9 cellular contexts compared by ENCODE assay signal in the genomic region with DNA sequence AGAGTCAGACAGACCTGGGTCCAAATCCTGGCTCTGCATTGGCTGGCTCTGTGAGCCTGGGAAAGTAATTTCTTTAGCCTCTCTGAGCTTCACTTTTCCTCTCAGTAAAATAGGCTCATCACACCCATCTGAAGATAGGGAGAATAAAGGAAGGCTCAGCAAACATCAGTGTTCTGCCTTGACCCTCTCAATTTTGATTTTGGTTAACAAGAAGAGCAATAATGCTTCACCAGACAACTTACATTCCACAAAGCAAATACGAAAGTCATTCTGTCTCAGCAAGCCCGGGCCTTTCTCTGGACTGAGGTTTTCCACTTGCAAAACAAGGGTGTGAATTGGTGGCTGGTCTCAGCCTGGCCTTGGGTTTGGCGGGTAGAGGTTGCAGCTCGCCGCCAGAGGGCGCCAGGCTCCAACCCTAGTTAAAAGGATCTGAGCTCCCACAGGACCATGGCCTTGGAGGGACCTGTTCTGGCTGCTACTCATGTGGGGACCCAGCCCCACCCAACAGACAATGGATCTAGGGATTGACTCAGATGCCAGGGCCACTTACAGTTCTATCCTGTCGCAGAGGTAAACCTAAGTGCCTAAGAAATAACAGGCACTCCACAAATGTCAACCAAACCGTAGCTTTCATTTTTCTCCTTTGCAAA. TPM values are rescaled to one million over a fixed set of nuclear protein-coding genes. Genes with fewer than 3 reads are reported as not detected.
A peak's percentile ranks its signal among the peaks of the same experiment; 100 is the strongest.
DNase-seq lines count a peak whose midpoint lies in the region; ATAC-seq and TF ChIP-seq lines count a peak whose summit lies in the region.
"Had no signal": no experiment of that assay in that cellular context is flagged by ENCODE, and none has a peak within 500 bp of the region (broad histone marks: within the 10 kb centered on the region; RNA-seq: fewer than 3 reads in every experiment).

No MANE protein-coding gene starts in this region.

- H3K27me3 ChIP-seq in prostate gland (replicated peaks; ENCODE audit: insufficient read depth) (no peaks in the 10 kb centered on the region), uterus (no peaks in the 10 kb centered on the region)

- no peaks in the 10 kb centered on the region for H3K36me3 ChIP-seq in prostate gland
- H3K36me3 ChIP-seq in uterus: no peaks in the 10 kb centered on the region

- WGBS in prostate gland: 16% methylated on average over 8 of the region's 8 CpGs

- intact Hi-C loops in Right ventricle myocardium superior (cut with DNase I) (loop anchor here (5.0 to 10.0 kb wide), 2 partner anchors 48 to 201 kb away; partner anchors contain the start of gene HROB), prostate gland (cut with DNase I) (loop anchor here (5.0 to 10.0 kb wide), 4 partner anchors 58 to 221 kb away; partner anchors contain the start of gene NAGS), uterus (cut with DNase I; ENCODE audit: low total_unique reads) (no loop called here)

- no peaks in the 10 kb centered on the region for H3K36me3 Mint-ChIP-seq in activated naive CD4-positive, alpha-beta T cell treated with anti-CD3 and anti-CD28 coated beads, Interleukin-2, amount 50 U/mL, for 72 hours

- TF ChIP-seq CTCF in prostate gland (IDR thresholded peaks at IDR 0.05) (peak; percentile 74 to 93 (median 87)), uterus (IDR thresholded peaks at IDR 0.05) (peak; percentile 80 to 87 (median 82))

- H3K9me3 ChIP-seq in prostate gland (no peaks in the 10 kb centered on the region), uterus (no peaks in the 10 kb centered on the region)

- peak overlapping the region in 1 of 2 donors; percentile 39 for H3K27ac Mint-ChIP-seq in activated naive CD4-positive, alpha-beta T cell treated with anti-CD3 and anti-CD28 coated beads, Interleukin-2, amount 50 U/mL, for 72 hours
- H3K27ac Mint-ChIP-seq: stimulated activated naive CD8-positive, alpha-beta T cell treated with anti-CD3 and anti-CD28 coated beads, Interleukin-15, Interleukin-2, amounts not matched to agents 100 ng/mL and 50 ng/mL, for 24 hours had no signal

- no peak overlapping the region for H3K27ac ChIP-seq in prostate gland
- no peak overlapping the region for H3K27ac ChIP-seq in uterus

- H3K4me1 ChIP-seq in prostate gland (replicated peaks): no peaks in the 10 kb centered on the region
- H3K4me1 ChIP-seq in uterus: no peaks in the 10 kb centered on the region

- ATAC-seq in activated naive CD4-positive, alpha-beta T cell treated with anti-CD3 and anti-CD28 coated beads, Interleukin-2, amount 50 U/mL, for 72 hours: peak; percentile 88 to 96
- peak; percentile 95 for ATAC-seq in Right ventricle myocardium superior (ENCODE audit: poor library complexity)

- H3K4me3 ChIP-seq in prostate gland (no peak overlapping the region), uterus (no peak overlapping the region)

- TF ChIP-seq POLR2A in prostate gland (IDR thresholded peaks at IDR 0.05): no peak
- no peak for TF ChIP-seq POLR2A in uterus (IDR thresholded peaks at IDR 0.05)

- DNase-seq in NCI-H1417 (lab: John Stamatoyannopoulos, UW): peak; percentile 56 to 80 (median 76)
- DNase-seq in NCI-H1417 treated with DMSO at 0.1 percent for 48 hours (lab: John Stamatoyannopoulos, UW): no peak
- peak; percentile 43 for DNase-seq in NCI-H1092 treated with DMSO at 0.1 percent for 48 hours (lab: John Stamatoyannopoulos, UW)
- DNase-seq in SW480 (ENCODE audit: low spot score): peak; percentile 78
- DNase-seq in activated naive CD4-positive, alpha-beta T cell treated with anti-CD3 and anti-CD28 coated beads, Interleukin-2, amount 50 U/mL, for 72 hours (ENCODE audit: low spot score in 2 of 2): peak; percentile 78 to 87
- peak; percentile 88 for DNase-seq in Right ventricle myocardium superior
- peak; percentile 80 for DNase-seq in prostate gland (ENCODE audit: low spot score)
- peak; percentile 72 to 81 for DNase-seq in uterus

- H3K9me3 Mint-ChIP-seq in activated naive CD4-positive, alpha-beta T cell treated with anti-CD3 and anti-CD28 coated beads, Interleukin-2, amount 50 U/mL, for 72 hours: no peaks in the 10 kb centered on the region
- H3K9me3 Mint-ChIP-seq: stimulated activated naive CD8-positive, alpha-beta T cell treated with anti-CD3 and anti-CD28 coated beads, Interleukin-15, Interleukin-2, amounts not matched to agents 100 ng/mL and 50 ng/mL, for 24 hours had no signal

RNA-seq across cellular contexts. Expression of gene PPY, which starts 1.6 kb away (rescaled TPM):
- not detected for total RNA-seq in activated naive CD4-positive, alpha-beta T cell treated with anti-CD3 and anti-CD28 coated beads, Interleukin-2, amount 50 U/mL, for 72 hours
- total RNA-seq in Right ventricle myocardium superior (not detected), prostate gland (not detected), uterus (not detected)

RNA-seq across cellular contexts. Expression of gene PYY, which starts 9.8 kb away (rescaled TPM):
- total RNA-seq in activated naive CD4-positive, alpha-beta T cell treated with anti-CD3 and anti-CD28 coated beads, Interleukin-2, amount 50 U/mL, for 72 hours: not detected
- total RNA-seq in Right ventricle myocardium superior (not detected), prostate gland (not detected), uterus (not detected)

RNA-seq across cellular contexts. Expression of gene MPP2, which starts 36.6 kb away (rescaled TPM):
- 1 to 10 TPM; 4.6 to 6.0 TPM for total RNA-seq in activated naive CD4-positive, alpha-beta T cell treated with anti-CD3 and anti-CD28 coated beads, Interleukin-2, amount 50 U/mL, for 72 hours
- 17.1 TPM for total RNA-seq in Right ventricle myocardium superior
- total RNA-seq in prostate gland: 10 to 100 TPM; 14.9 to 17.7 TPM
- total RNA-seq in uterus: 10 to 100 TPM in 3 of 4 donors, 1 to 10 TPM in 1; 2.0 to 20.9 (median 13.3) TPM
